In the genomic region with DNA sequence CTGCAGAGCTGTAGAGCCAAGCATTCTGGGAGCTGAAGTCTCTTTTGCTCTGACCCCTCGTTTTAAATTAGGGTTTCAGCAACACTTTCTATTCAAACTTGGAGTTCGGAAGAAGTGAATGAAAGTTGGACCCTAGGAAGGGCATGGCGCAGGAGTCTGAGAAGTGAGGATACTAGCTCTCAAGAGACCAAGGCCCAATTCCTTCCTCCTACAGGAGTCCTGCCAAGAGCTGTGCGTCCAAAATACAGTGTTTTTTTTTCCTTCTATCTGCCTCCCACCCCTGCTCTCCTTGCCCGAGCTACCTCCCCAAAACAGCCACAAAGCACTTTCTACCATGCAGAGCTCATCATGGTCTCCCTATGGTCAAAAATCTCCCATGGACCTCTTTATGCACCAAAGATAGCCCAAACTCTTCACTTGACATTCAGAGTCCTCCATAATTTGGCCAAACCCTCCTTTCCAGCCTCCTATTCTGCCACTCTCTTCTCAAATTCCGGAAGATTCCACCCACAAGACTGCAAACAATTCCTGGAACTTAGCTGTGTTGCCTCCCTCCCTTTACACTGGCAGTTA, we compare ENCODE assay signal across 8 cellular contexts. TPM values are rescaled to one million over a fixed set of nuclear protein-coding genes. Genes with fewer than 3 reads are reported as not detected.
DNase-seq lines count a peak whose midpoint lies in the region; ATAC-seq, FAIRE-seq and TF ChIP-seq lines count a peak whose summit lies in the region.

No MANE protein-coding gene starts in this region.

- CTCF ChIA-PET in HEK293T (lab: Yijun Ruan, JAX), result interaction anchor here (0.6 kb wide), 1 partner anchor 164 kb away, joined by 3 read pairs; no protein-coding TSS in a partner anchor

- no peak for TF ChIP-seq CTCF in GM12875 (IDR thresholded peaks at IDR 0.05; ENCODE audit: borderline replicate concordance, insufficient read depth, low read depth, low read length)
- no peak for TF ChIP-seq CTCF in VCaP (conservative IDR thresholded peaks at IDR 0.05)
- no peak for TF ChIP-seq CTCF in fibroblast of villous mesenchyme (IDR thresholded peaks at IDR 0.05; ENCODE audit: insufficient read depth, low read depth, low read length)

- POLR2A ChIA-PET in HEK293T (lab: Yijun Ruan, JAX), result interaction anchor here (1.0 to 1.4 kb wide), 3 partner anchors 23 to 195 kb away, joined by 3 to 5 read pairs (median 5); no protein-coding TSS in a partner anchor

- no peak for DNase-seq in fibroblast of villous mesenchyme (ENCODE audit: low read depth)
- DNase-seq in sciatic nerve (ENCODE audit: low spot score), result no peak
- DNase-seq in cerebellar cortex (ENCODE audit: low spot score), result no peak
- DNase-seq in NCI-H345 treated with DMSO at 0.1 percent for 48 hours (lab: John Stamatoyannopoulos, UW; ENCODE audit: unreplicated experiment), result no peak
- no peak for DNase-seq in HEK293T (ENCODE audit: extremely low spot score)
- no peak for DNase-seq in GM19239 (ENCODE audit: insufficient read length, low spot score)

- H3K27ac ChIP-seq in VCaP, result peak overlapping the region; percentile 97

- H3K4me3 ChIP-seq in GM12875 (ENCODE audit: low read depth, low read length) (peak overlapping the region; percentile 87), fibroblast of villous mesenchyme (ENCODE audit: low read depth, low read length) (peak overlapping the region; percentile 10)

- intact Hi-C loops in sciatic nerve (cut with DNase I), result loop anchor here (5.0 kb wide), 1 partner anchor 923 kb away; a partner anchor contains a TSS

- peak; percentile 7 for ATAC-seq in sciatic nerve

- no peak for FAIRE-seq in GM19239 (lab: Jason Lieb, UNC)

TF ChIP-seq in HEK293T, 16 proteins besides CTCF, POLR2A, EP300 and RAD21:
- TF ChIP-seq NFRKB (IDR thresholded peaks at IDR 0.05) (no peak), ELF4 (IDR thresholded peaks at IDR 0.05) (no peak), BHLHE40 (IDR thresholded peaks at IDR 0.05; ENCODE audit: borderline replicate concordance) (no peak), L3MBTL2 (conservative IDR thresholded peaks at IDR 0.05) (no peak; the same call in 1 of the 2 replicates), ZNF384 (IDR thresholded peaks at IDR 0.05) (no peak), FOXM1 (IDR thresholded peaks at IDR 0.05; ENCODE audit: borderline replicate concordance) (no peak), LEF1 (IDR thresholded peaks at IDR 0.05; ENCODE audit: borderline replicate concordance) (no peak), SP1 (IDR thresholded peaks at IDR 0.05) (no peak), FOXA1 (IDR thresholded peaks at IDR 0.05) (no peak), SUZ12 (IDR thresholded peaks at IDR 0.05) (no peak)

RNA-seq across cellular contexts. Expression of a gene that starts 0.6 kb away (rescaled TPM):
- total RNA-seq in fibroblast of villous mesenchyme (79.2 and 117 TPM in 2 replicates), sciatic nerve (91.4 TPM)
